9 cellular contexts compared by ENCODE assay signal in genomic region chr16:69727916-69728270, GRCh38. TPM values are rescaled to one million over a fixed set of nuclear protein-coding genes. Genes with fewer than 3 reads are reported as not detected.
A peak's percentile ranks its signal among the peaks of the same experiment; 100 is the strongest.
DNase-seq lines count a peak whose midpoint lies in the region; ATAC-seq and TF ChIP-seq lines count a peak whose summit lies in the region.
"Had no signal": no experiment of that assay in that cellular context is flagged by ENCODE, and none has a peak within 500 bp of the region (broad histone marks: within the 10 kb centered on the region; RNA-seq: fewer than 3 reads in every experiment).

No MANE protein-coding gene starts in this region.

- TF ChIP-seq CTCF in WTC11 (IDR thresholded peaks at IDR 0.05) = no peak
- no peak for TF ChIP-seq CTCF in left lung (IDR thresholded peaks at IDR 0.05)
- no peak for TF ChIP-seq CTCF in upper lobe of right lung (IDR thresholded peaks at IDR 0.05)
- no peak for TF ChIP-seq CTCF in uterus (IDR thresholded peaks at IDR 0.05)

- no peaks in the 10 kb centered on the region for H3K9me3 ChIP-seq in left lung
- H3K9me3 ChIP-seq in upper lobe of right lung = no peaks in the 10 kb centered on the region
- no peaks in the 10 kb centered on the region for H3K9me3 ChIP-seq in uterus

- no peaks in the 10 kb centered on the region for H3K27me3 Mint-ChIP-seq in WTC11 (ENCODE audit: low read depth)

- CTCF ChIA-PET in WTC11 (lab: Charles Lee) = interaction anchor here (1.3 to 5.5 kb wide), 5 partner anchors 18 to 330 kb away, joined by 3 to 31 read pairs (median 5); partner anchors contain the start of gene NOB1

- no peaks in the 10 kb centered on the region for H3K36me3 Mint-ChIP-seq in WTC11

- H3K27me3 ChIP-seq in left lung (no peaks in the 10 kb centered on the region), upper lobe of right lung (no peaks in the 10 kb centered on the region), uterus (no peaks in the 10 kb centered on the region)

- peak overlapping the region; percentile 91 for H3K4me3 Mint-ChIP-seq in WTC11

- DNase-seq in Right ventricle myocardium superior = peak; percentile 64
- no peak for DNase-seq in cardiac septum (ENCODE audit: low spot score)
- no peak for DNase-seq in WTC11 (ENCODE audit: low spot score)
- peak; percentile 86 for DNase-seq in left lung
- DNase-seq in upper lobe of right lung = peak; percentile 87
- no peak for DNase-seq in uterus
- DNase-seq in epidermal melanocyte (ENCODE audit: insufficient read length, low spot score) = no peak
- DNase-seq: NK-92 treated with Interleukin-12 subunit alpha and Interleukin-12 subunit beta, amount 100 ng/mL, for 24 hours had no signal

- H3K36me3 ChIP-seq in left lung (no peaks in the 10 kb centered on the region), upper lobe of right lung (no peaks in the 10 kb centered on the region), uterus (no peaks in the 10 kb centered on the region)

- H3K27ac ChIP-seq in left lung (peak overlapping the region; percentile 80 to 88), upper lobe of right lung (peak overlapping the region; percentile 88), uterus (peak overlapping the region in 1 of 2 donors; percentile 76)

- H3K4me1 Mint-ChIP-seq in WTC11 = peaks cover 38% of the 10 kb centered on the region

- peak overlapping the region; percentile 99; the same call in 1 of the 2 replicates for H3K27ac Mint-ChIP-seq in WTC11

- no peaks in the 10 kb centered on the region for H3K9me3 Mint-ChIP-seq in WTC11

- H3K4me3 ChIP-seq in left lung (peak overlapping the region in 1 of 2 donors; percentile 51), upper lobe of right lung (peak overlapping the region; percentile 67), uterus (no peak overlapping the region)

- peaks cover 8 to 43% of the 10 kb centered on the region in 2 donors for H3K4me1 ChIP-seq in left lung
- peaks cover 17% of the 10 kb centered on the region for H3K4me1 ChIP-seq in upper lobe of right lung
- H3K4me1 ChIP-seq in uterus = peaks cover 0 to 5% of the 10 kb centered on the region in 2 donors

- intact Hi-C loops in Right ventricle myocardium superior (cut with DNase I) (no loop called here), cardiac septum (cut with DNase I) (no loop called here), left lung (cut with DNase I) (no loop called here), upper lobe of right lung (cut with DNase I) (no loop called here), uterus (cut with DNase I; ENCODE audit: low total_unique reads) (no loop called here)

- POLR2A ChIA-PET in WTC11 (lab: Charles Lee) = interaction anchor here (1.2 kb wide), 1 partner anchor 9 kb away, joined by 3 read pairs; no protein-coding TSS in a partner anchor

- no peak for ATAC-seq in Right ventricle myocardium superior (ENCODE audit: poor library complexity)
- ATAC-seq in WTC11 = no peak
- ATAC-seq in left lung = peak; percentile 67
- ATAC-seq in upper lobe of right lung = peak; percentile 33
- no peak for ATAC-seq in HG02623 (IDR thresholded peaks at IDR 0.05; ENCODE audit: unreplicated experiment)

- no peak for TF ChIP-seq POLR2A in uterus (IDR thresholded peaks at IDR 0.05)

TF ChIP-seq in WTC11, 78 proteins besides CTCF, POLR2A, EP300 and RAD21:
- TF ChIP-seq ZNF423 (CRISPR knock-in tag; IDR thresholded peaks at IDR 0.05) (no peak), ELF4 (CRISPR knock-in tag; IDR thresholded peaks at IDR 0.05; ENCODE audit: low read depth) (no peak), ERG (CRISPR knock-in tag; IDR thresholded peaks at IDR 0.05) (no peak)
TF ChIP-seq in WTC11: peak in this region for 0.

RNA-seq across cellular contexts. Expression of gene NQO1, which starts 1.5 kb away (rescaled TPM):
- total RNA-seq in Right ventricle myocardium superior (45.8 TPM), cardiac septum (15.8 TPM), WTC11 (2021) (32.6 to 38.9 TPM (median 34.7 TPM) in 3 replicates), left lung (10 to 100 TPM; 50.5 to 78.4 TPM), upper lobe of right lung (77.7 TPM), uterus (10 to 100 TPM; 14.7 to 23.8 (median 19.6) TPM)

RNA-seq across cellular contexts. Expression of gene NOB1, which starts 26.8 kb away (rescaled TPM):
- total RNA-seq in Right ventricle myocardium superior = 15.6 TPM
- 16.1 TPM for total RNA-seq in cardiac septum
- total RNA-seq in WTC11 (2021) = 80.3 to 88.0 TPM (median 81.7 TPM) in 3 replicates
- total RNA-seq in left lung = 10 to 100 TPM; 29.9 to 42.2 TPM
- total RNA-seq in upper lobe of right lung = 32.0 TPM
- 10 to 100 TPM; 15.9 to 50.5 (median 21.0) TPM for total RNA-seq in uterus

RNA-seq across cellular contexts. Expression of gene WWP2, which starts 34.2 kb away (rescaled TPM):
- total RNA-seq in Right ventricle myocardium superior (21.7 TPM), cardiac septum (23.8 TPM), WTC11 (2021) (37.9 to 39.1 TPM (median 39.0 TPM) in 3 replicates), left lung (10 to 100 TPM; 67.9 to 73.0 TPM), upper lobe of right lung (71.9 TPM), uterus (10 to 100 TPM; 12.8 to 57.9 (median 32.4) TPM)

Comparison
In these comparisons a context has a peak if more than half of its experiments do, and no peak if none do; other contexts are left out.
1. DNase-seq: peak in Right ventricle myocardium superior (single experiment), left lung (2 of 2) and upper lobe of right lung (single experiment); none in cardiac septum (single experiment), WTC11 (single experiment), uterus (0 of 2) and epidermal melanocyte (single experiment).
2. ATAC-seq: peak in left lung (single experiment) and upper lobe of right lung (single experiment); none in Right ventricle myocardium superior (single experiment), WTC11 (single experiment) and HG02623 (single experiment).